1 cellular context compared by ENCODE assay signal in genomic region chr2:181372656-181373055, GRCh38.
TF ChIP-seq lines count a peak whose summit lies in the region.

No MANE protein-coding gene starts in this region.

TF ChIP-seq in H1, 55 proteins besides CTCF, POLR2A, EP300 and RAD21 (continued from another document):
- TF ChIP-seq E2F6 (IDR thresholded peaks at IDR 0.05): no peak
- TF ChIP-seq TEAD4 (IDR thresholded peaks at IDR 0.05; ENCODE audit: low read depth, low read length): no peak
- TF ChIP-seq RFX5 (IDR thresholded peaks at IDR 0.05; ENCODE audit: borderline replicate concordance, low read depth, low read length): no peak
- no peak for TF ChIP-seq SRF (IDR thresholded peaks at IDR 0.05; ENCODE audit: low read depth, low read length)
- TF ChIP-seq ATF2 (IDR thresholded peaks at IDR 0.05; ENCODE audit: low read length): no peak
- no peak for TF ChIP-seq TAF7 (optimal IDR thresholded peaks at IDR 0.05; ENCODE audit: borderline replicate concordance, low read depth, low read length)
- no peak for TF ChIP-seq POLR2AphosphoS5 (IDR thresholded peaks at IDR 0.05; ENCODE audit: low read depth, low read length)
- no peak for TF ChIP-seq KDM5A (IDR thresholded peaks at IDR 0.05; ENCODE audit: low read length)
- TF ChIP-seq POU5F1 (IDR thresholded peaks at IDR 0.05; ENCODE audit: low read depth, low read length): no peak
- no peak for TF ChIP-seq CTBP2 (IDR thresholded peaks at IDR 0.05; ENCODE audit: borderline replicate concordance, insufficient read depth, insufficient read length, low read length)
- no peak for TF ChIP-seq BRCA1 (IDR thresholded peaks at IDR 0.05; ENCODE audit: low read depth, low read length)
- no peak for TF ChIP-seq ASH2L (IDR thresholded peaks at IDR 0.05; ENCODE audit: low read length)
- no peak for TF ChIP-seq EGR1 (IDR thresholded peaks at IDR 0.05; ENCODE audit: borderline replicate concordance, low read depth, low read length)
